ENCODE assay signal across 2 cellular contexts in the genomic region with DNA sequence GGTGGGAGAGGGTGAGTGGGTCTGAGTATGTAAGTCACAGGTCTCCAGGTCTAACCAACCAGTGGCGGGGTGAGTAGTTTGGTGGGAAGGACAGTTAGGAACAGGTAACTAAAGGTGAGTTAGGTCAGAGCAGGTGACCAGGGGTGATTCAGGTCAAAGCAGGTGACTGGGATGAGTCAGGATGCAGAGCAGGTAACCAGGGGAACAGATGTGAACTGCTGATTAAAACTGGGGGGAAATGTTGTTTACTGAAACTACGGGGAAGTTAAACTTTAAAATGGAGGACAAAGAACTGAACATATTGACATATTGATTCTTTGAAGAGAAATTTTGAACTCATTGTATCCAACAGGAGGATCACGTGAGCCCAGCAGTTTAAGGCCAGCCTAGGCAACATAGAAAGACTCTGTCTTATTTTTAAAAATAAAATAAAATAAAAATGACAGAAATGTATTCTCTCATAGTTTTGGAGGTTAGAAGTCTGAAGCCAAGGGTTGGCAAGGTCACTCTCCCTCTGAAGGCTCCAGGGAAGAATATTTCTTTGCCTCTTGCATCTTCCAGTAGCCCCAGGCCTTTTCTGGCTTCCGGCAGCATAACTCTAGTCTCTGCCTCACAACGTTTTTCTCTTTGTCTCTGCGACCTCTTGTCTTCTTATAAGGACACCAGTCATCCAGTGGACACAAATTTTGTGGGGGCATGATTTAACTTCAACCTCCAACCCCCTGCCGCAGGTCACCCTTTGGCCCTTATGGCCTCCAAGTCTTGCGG.
A peak's percentile ranks its signal among the peaks of the same experiment; 100 is the strongest.
TF ChIP-seq lines count a peak whose summit lies in the region.

No MANE protein-coding gene starts in this region.

TF ChIP-seq in GM12878, 131 proteins besides CTCF, POLR2A, EP300 and RAD21:
- TF ChIP-seq KLF5 (IDR thresholded peaks at IDR 0.05; ENCODE audit: partially characterized antibody) (no peak), NBN (IDR thresholded peaks at IDR 0.05) (0 out of 2 replicates have a peak, but pooled peaks have one; percentile 17)
- TF ChIP-seq, protein P1, sequence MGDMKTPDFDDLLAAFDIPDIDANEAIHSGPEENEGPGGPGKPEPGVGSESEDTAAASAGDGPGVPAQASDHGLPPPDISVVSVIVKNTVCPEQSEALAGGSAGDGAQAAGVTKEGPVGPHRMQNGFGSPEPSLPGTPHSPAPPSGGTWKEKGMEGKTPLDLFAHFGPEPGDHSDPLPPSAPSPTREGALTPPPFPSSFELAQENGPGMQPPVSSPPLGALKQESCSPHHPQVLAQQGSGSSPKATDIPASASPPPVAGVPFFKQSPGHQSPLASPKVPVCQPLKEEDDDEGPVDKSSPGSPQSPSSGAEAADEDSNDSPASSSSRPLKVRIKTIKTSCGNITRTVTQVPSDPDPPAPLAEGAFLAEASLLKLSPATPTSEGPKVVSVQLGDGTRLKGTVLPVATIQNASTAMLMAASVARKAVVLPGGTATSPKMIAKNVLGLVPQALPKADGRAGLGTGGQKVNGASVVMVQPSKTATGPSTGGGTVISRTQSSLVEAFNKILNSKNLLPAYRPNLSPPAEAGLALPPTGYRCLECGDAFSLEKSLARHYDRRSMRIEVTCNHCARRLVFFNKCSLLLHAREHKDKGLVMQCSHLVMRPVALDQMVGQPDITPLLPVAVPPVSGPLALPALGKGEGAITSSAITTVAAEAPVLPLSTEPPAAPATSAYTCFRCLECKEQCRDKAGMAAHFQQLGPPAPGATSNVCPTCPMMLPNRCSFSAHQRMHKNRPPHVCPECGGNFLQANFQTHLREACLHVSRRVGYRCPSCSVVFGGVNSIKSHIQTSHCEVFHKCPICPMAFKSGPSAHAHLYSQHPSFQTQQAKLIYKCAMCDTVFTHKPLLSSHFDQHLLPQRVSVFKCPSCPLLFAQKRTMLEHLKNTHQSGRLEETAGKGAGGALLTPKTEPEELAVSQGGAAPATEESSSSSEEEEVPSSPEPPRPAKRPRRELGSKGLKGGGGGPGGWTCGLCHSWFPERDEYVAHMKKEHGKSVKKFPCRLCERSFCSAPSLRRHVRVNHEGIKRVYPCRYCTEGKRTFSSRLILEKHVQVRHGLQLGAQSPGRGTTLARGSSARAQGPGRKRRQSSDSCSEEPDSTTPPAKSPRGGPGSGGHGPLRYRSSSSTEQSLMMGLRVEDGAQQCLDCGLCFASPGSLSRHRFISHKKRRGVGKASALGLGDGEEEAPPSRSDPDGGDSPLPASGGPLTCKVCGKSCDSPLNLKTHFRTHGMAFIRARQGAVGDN (IDR thresholded peaks at IDR 0.05): peak; percentile 5; the same call in 1 of the 2 replicates
TF ChIP-seq in GM12878: peak in this region for 2.

TF ChIP-seq in liver, 16 proteins besides CTCF, POLR2A, EP300 and RAD21 (continued from another document):
- TF ChIP-seq HNF4A (conservative IDR thresholded peaks at IDR 0.05) (peak in 1 of 2 donors; percentile 43), FOXA2 (IDR thresholded peaks at IDR 0.05) (peak; percentile 25), JUND (IDR thresholded peaks at IDR 0.05) (peak in 1 of 2 donors; percentile 65), HNF4G (IDR thresholded peaks at IDR 0.05) (no peak), EGR1 (IDR thresholded peaks at IDR 0.05; ENCODE audit: low read depth in 2 of 2) (no peak), GABPA (IDR thresholded peaks at IDR 0.05 in 1 of 2, conservative IDR thresholded peaks at IDR 0.05 in 1 of 2) (no peak), RXRA (IDR thresholded peaks at IDR 0.05) (peak; percentile 77 to 86), ZBTB33 (IDR thresholded peaks at IDR 0.05) (no peak), NR2F2 (IDR thresholded peaks at IDR 0.05) (peak; percentile 35), YY1 (IDR thresholded peaks at IDR 0.05) (peak; percentile 43)
TF ChIP-seq in liver: peak in this region for 6.
